Comparison of ENCODE assay signal across 1 cellular context in the genomic region with DNA sequence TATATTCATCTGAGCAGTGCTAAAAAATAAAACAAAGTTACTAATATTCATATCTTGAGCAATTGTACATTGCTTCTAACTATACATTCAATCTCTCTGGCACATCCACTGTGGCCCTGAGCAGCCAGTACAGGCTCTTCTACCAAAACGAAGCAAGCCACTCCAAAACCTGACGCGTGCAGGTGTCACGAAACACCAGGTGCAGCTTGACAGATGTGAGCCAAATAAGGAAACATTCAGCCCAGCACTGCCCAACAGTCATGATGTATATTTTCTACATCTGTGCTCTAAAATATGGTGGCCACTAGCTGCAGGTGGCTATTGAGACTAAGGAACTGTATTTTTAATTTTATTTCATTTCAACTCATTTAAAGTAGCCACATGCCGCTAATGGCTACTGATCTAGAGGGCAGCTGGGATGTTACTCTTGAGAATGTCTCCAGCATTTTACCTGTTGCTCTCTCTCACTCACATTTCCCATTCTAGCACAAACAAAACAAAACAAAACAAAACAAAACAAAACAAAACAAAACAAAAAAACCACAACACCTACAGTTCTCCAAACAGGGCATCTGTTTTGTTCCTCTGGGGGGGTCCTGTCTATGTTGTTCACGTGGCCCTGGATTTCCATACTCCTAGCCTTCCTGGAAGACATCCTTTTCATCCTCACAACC.
TF ChIP-seq lines count a peak whose summit lies in the region.

No MANE protein-coding gene starts in this region.

TF ChIP-seq in GM23338, 12 proteins besides CTCF, POLR2A, EP300 and RAD21 (continued from another document):
- TF ChIP-seq, protein P1, sequence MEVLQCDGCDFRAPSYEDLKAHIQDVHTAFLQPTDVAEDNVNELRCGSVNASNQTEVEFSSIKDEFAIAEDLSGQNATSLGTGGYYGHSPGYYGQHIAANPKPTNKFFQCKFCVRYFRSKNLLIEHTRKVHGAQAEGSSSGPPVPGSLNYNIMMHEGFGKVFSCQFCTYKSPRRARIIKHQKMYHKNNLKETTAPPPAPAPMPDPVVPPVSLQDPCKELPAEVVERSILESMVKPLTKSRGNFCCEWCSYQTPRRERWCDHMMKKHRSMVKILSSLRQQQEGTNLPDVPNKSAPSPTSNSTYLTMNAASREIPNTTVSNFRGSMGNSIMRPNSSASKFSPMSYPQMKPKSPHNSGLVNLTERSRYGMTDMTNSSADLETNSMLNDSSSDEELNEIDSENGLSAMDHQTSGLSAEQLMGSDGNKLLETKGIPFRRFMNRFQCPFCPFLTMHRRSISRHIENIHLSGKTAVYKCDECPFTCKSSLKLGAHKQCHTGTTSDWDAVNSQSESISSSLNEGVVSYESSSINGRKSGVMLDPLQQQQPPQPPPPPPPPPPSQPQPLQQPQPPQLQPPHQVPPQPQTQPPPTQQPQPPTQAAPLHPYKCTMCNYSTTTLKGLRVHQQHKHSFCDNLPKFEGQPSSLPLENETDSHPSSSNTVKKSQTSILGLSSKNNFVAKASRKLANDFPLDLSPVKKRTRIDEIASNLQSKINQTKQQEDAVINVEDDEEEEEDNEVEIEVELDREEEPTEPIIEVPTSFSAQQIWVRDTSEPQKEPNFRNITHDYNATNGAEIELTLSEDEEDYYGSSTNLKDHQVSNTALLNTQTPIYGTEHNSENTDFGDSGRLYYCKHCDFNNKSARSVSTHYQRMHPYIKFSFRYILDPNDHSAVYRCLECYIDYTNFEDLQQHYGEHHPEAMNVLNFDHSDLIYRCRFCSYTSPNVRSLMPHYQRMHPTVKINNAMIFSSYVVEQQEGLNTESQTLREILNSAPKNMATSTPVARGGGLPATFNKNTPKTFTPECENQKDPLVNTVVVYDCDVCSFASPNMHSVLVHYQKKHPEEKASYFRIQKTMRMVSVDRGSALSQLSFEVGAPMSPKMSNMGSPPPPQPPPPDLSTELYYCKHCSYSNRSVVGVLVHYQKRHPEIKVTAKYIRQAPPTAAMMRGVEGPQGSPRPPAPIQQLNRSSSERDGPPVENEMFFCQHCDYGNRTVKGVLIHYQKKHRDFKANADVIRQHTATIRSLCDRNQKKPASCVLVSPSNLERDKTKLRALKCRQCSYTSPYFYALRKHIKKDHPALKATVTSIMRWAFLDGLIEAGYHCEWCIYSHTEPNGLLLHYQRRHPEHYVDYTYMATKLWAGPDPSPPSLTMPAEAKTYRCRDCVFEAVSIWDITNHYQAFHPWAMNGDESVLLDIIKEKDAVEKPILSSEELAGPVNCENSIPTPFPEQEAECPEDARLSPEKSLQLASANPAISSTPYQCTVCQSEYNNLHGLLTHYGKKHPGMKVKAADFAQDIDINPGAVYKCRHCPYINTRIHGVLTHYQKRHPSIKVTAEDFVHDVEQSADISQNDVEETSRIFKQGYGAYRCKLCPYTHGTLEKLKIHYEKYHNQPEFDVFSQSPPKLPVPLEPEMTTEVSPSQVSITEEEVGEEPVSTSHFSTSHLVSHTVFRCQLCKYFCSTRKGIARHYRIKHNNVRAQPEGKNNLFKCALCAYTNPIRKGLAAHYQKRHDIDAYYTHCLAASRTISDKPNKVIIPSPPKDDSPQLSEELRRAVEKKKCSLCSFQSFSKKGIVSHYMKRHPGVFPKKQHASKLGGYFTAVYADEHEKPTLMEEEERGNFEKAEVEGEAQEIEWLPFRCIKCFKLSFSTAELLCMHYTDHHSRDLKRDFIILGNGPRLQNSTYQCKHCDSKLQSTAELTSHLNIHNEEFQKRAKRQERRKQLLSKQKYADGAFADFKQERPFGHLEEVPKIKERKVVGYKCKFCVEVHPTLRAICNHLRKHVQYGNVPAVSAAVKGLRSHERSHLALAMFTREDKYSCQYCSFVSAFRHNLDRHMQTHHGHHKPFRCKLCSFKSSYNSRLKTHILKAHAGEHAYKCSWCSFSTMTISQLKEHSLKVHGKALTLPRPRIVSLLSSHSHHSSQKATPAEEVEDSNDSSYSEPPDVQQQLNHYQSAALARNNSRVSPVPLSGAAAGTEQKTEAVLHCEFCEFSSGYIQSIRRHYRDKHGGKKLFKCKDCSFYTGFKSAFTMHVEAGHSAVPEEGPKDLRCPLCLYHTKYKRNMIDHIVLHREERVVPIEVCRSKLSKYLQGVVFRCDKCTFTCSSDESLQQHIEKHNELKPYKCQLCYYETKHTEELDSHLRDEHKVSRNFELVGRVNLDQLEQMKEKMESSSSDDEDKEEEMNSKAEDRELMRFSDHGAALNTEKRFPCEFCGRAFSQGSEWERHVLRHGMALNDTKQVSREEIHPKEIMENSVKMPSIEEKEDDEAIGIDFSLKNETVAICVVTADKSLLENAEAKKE (CRISPR knock-in tag; IDR thresholded peaks at IDR 0.05): no peak
- TF ChIP-seq CREB1 (CRISPR knock-in tag; IDR thresholded peaks at IDR 0.05; ENCODE audit: low read depth) (no peak), EZH2 (IDR thresholded peaks at IDR 0.05; ENCODE audit: low read depth, unreplicated experiment) (no peak), STAT1 (IDR thresholded peaks at IDR 0.05; ENCODE audit: unreplicated experiment) (no peak), ZNF331 (CRISPR knock-in tag; IDR thresholded peaks at IDR 0.05; ENCODE audit: low read depth) (no peak), REST (IDR thresholded peaks at IDR 0.05; ENCODE audit: unreplicated experiment) (no peak)
